25 cellular contexts compared by ENCODE assay signal in genomic region chr11:86164106-86164505, GRCh38.
DNase-seq lines count a peak whose midpoint lies in the region; ATAC-seq, FAIRE-seq and TF ChIP-seq lines count a peak whose summit lies in the region.
"Had no signal": no experiment of that assay in that cellular context is flagged by ENCODE, and none has a peak within 500 bp of the region (broad histone marks: within the 10 kb centered on the region; RNA-seq: fewer than 3 reads in every experiment).

No MANE protein-coding gene starts in this region.

- peaks cover 34% of the 10 kb centered on the region for H3K4me1 Mint-ChIP-seq in MCF 10A (ENCODE audit: insufficient read depth, unreplicated experiment)
- peaks cover 16% of the 10 kb centered on the region for H3K4me1 Mint-ChIP-seq in T-helper 2 cell treated with Interferon-gamma antibody and Interleukin-4, amounts not matched to agents 5 μg/mL and 100 μg/mL, for 36 hours (ENCODE audit: low read depth)

- dilution Hi-C loops in mammary epithelial cell (cut with HindIII; ENCODE audit: low sequenced_read_pairs) = no loop called here

- no peak for TF ChIP-seq POLR2A in HepG2 (IDR thresholded peaks at IDR 0.05; ENCODE audit: insufficient read depth in 1 of 2, low read depth in 2 of 2, low read length in 2 of 2)

- intact Hi-C loops in MCF 10A (cut with micrococcal nuclease) = no loop called here
- intact Hi-C loops in mammary epithelial cell (cut with micrococcal nuclease) = no loop called here
- intact Hi-C loops in HepG2 (cut with micrococcal nuclease; ENCODE audit: unreplicated experiment) = no loop called here

- no peaks in the 10 kb centered on the region for H3K9me3 ChIP-seq in mammary epithelial cell (replicated peaks; ENCODE audit: insufficient read depth, low read length)
- H3K9me3 ChIP-seq in Karpas-422 (ENCODE audit: low read length) = 0 out of 2 replicates have a peak, but pooled peaks cover 2% of the 10 kb centered on the region
- H3K9me3 ChIP-seq in HepG2 (ENCODE audit: low read length) = no peaks in the 10 kb centered on the region
- no peaks in the 10 kb centered on the region for H3K9me3 ChIP-seq in subcutaneous abdominal adipose tissue (ENCODE audit: control insufficient read depth in 5 of 5, low read length in 5 of 5)
- H3K9me3 ChIP-seq: BLaER1 had no signal

- H3K27me3 ChIP-seq in mammary epithelial cell (ENCODE audit: insufficient read depth, low read length) = no peaks in the 10 kb centered on the region
- H3K27me3 ChIP-seq in Karpas-422 (ENCODE audit: low read length) = no peaks in the 10 kb centered on the region
- H3K27me3 ChIP-seq in HepG2 (ENCODE audit: control insufficient read depth in 1 of 2, insufficient read depth in 2 of 2, low read length in 2 of 2) = no peaks in the 10 kb centered on the region
- no peaks in the 10 kb centered on the region for H3K27me3 ChIP-seq in subcutaneous abdominal adipose tissue (ENCODE audit: control insufficient read depth in 5 of 5, insufficient read depth in 4 of 5, low read length in 5 of 5)
- H3K27me3 ChIP-seq: BLaER1 had no signal

- BruUV-seq in MCF 10A (replicated peaks; lab: Mats Ljungman, UMichigan) (no TSS peak), mammary epithelial cell (replicated peaks; lab: Mats Ljungman, UMichigan) (no TSS peak), HepG2 (replicated peaks; lab: Mats Ljungman, UMichigan) (no TSS peak)

- in situ Hi-C loops in mammary epithelial cell (cut with MboI; ENCODE audit: low sequenced_read_pairs in 2 of 2) = no loop called here
- in situ Hi-C loops in HepG2 (cut with HindIII; ENCODE audit: extremely low pct_ligation_motif_present, low pct_unique_long_range_greater_than_20kb) = no loop called here

- H3K4me3 ChIP-seq in mammary epithelial cell (replicated peaks in 1 of 3; ENCODE audit: insufficient read depth in 1 of 3, low read depth in 2 of 3, low read length in 3 of 3) (no peak overlapping the region), Karpas-422 (ENCODE audit: low read length) (no peak overlapping the region), HepG2 (replicated peaks in 1 of 3; ENCODE audit: insufficient read depth in 1 of 3, low read depth in 2 of 3, low read length in 3 of 3) (no peak overlapping the region), subcutaneous abdominal adipose tissue (ENCODE audit: low read depth in 1 of 5, low read length in 5 of 5) (no peak overlapping the region)
- H3K4me3 ChIP-seq: BLaER1, GM23338 had no signal

- no peak overlapping the region for H3K4me2 ChIP-seq in mammary epithelial cell (ENCODE audit: insufficient read depth, low read depth, low read length)
- no peak overlapping the region for H3K4me2 ChIP-seq in Karpas-422 (ENCODE audit: low read depth, low read length, poor library complexity, severe bottlenecking)
- no peak overlapping the region for H3K4me2 ChIP-seq in HepG2 (ENCODE audit: low read depth, low read length)
- H3K4me2 ChIP-seq: BLaER1, GM23338 had no signal

- 95% methylated on average over 2 of the region's 2 CpGs for WGBS in mammary epithelial cell (ENCODE audit: low coverage, missing lambda C conversion rate)
- WGBS in HepG2 (ENCODE audit: low lambda C conversion rate) = 47% methylated on average over 2 of the region's 2 CpGs

- POLR2A ChIA-PET in MCF 10A (lab: Yijun Ruan, JAX) = interaction anchor here (0.7 to 1.3 kb wide), 2 partner anchors 10 to 95 kb away, joined by 4 to 9 read pairs; partner anchors contain the start of gene PICALM
- POLR2A ChIA-PET in HepG2 (lab: Yijun Ruan, JAX) = interaction anchor here (1.2 kb wide), 1 partner anchor 95 kb away, joined by 5 read pairs; the partner anchor contains the start of gene PICALM

- H3K4me1 ChIP-seq in mammary epithelial cell (ENCODE audit: insufficient read depth, low read length) = peaks cover 48% of the 10 kb centered on the region
- H3K4me1 ChIP-seq in Karpas-422 (ENCODE audit: low read length) = peaks cover 49% of the 10 kb centered on the region
- H3K4me1 ChIP-seq in HepG2 (ENCODE audit: insufficient read depth, low read length) = peaks cover 32% of the 10 kb centered on the region
- peaks cover 4 to 47% (median 42%) of the 10 kb centered on the region in 5 donors for H3K4me1 ChIP-seq in subcutaneous abdominal adipose tissue (ENCODE audit: control insufficient read depth in 5 of 5, insufficient read depth in 5 of 5, low read length in 5 of 5)

- H3K27ac Mint-ChIP-seq in MCF 10A (ENCODE audit: low read depth, unreplicated experiment) = peak overlapping the region; percentile 60
- no peak overlapping the region for H3K27ac Mint-ChIP-seq in T-helper 2 cell treated with Interferon-gamma antibody and Interleukin-4, amounts not matched to agents 5 μg/mL and 100 μg/mL, for 36 hours
- H3K27ac Mint-ChIP-seq: B cell; CD4-positive, alpha-beta T cell; GM23338; H9 had no signal

- H2AFZ ChIP-seq in mammary epithelial cell (ENCODE audit: low read depth, low read length) (no peak overlapping the region), Karpas-422 (ENCODE audit: low read length) (peak overlapping the region; percentile 10), HepG2 (ENCODE audit: low read length) (no peak overlapping the region)
- H2AFZ ChIP-seq: GM23338 had no signal

- H3K9me3 Mint-ChIP-seq in MCF 10A (ENCODE audit: unreplicated experiment) = no peaks in the 10 kb centered on the region
- no peaks in the 10 kb centered on the region for H3K9me3 Mint-ChIP-seq in T-helper 2 cell treated with Interferon-gamma antibody and Interleukin-4, amounts not matched to agents 5 μg/mL and 100 μg/mL, for 36 hours
- H3K9me3 Mint-ChIP-seq: CD4-positive, alpha-beta T cell; GM23338; H9 had no signal

- H3K27ac ChIP-seq in mammary epithelial cell (ENCODE audit: insufficient read depth, low read depth, low read length) (no peak overlapping the region), Karpas-422 (ENCODE audit: low read length) (no peak overlapping the region), HepG2 (ENCODE audit: extremely low read length, insufficient read depth, low read length) (no peak overlapping the region), subcutaneous abdominal adipose tissue (ENCODE audit: low read depth, low read length) (peak overlapping the region; percentile 91)
- H3K27ac ChIP-seq: 22Rv1, BLaER1, C4-2B had no signal

- H3K9ac ChIP-seq in mammary epithelial cell (ENCODE audit: insufficient read depth, low read length) (no peak overlapping the region), Karpas-422 (ENCODE audit: low read length) (no peak overlapping the region), HepG2 (ENCODE audit: insufficient read depth, low read depth, low read length) (no peak overlapping the region), subcutaneous abdominal adipose tissue (ENCODE audit: low read length in 5 of 5) (no peak overlapping the region)
- H3K9ac ChIP-seq: BLaER1 had no signal

- no peaks in the 10 kb centered on the region for H3K9me2 ChIP-seq in Karpas-422 (replicated peaks; ENCODE audit: insufficient read depth, low read length)

- DNase-seq in MCF 10A (ENCODE audit: unreplicated experiment) (no peak), mammary epithelial cell (no peak), Karpas-422 (no peak), HepG2 (ENCODE audit: low spot score) (no peak), NOMO-1 (lab: John Stamatoyannopoulos, UW; ENCODE audit: unreplicated experiment in 2 of 2) (no peak)
- DNase-seq in activated naive CD4-positive, alpha-beta T cell (lab: John Stamatoyannopoulos, UW) = no peak
- no peak for DNase-seq in T-helper 2 cell treated with Interferon-gamma antibody and Interleukin-4, amounts not matched to agents 5 μg/mL and 100 μg/mL, for 36 hours (ENCODE audit: low spot score)
- DNase-seq: ACHN; Calu3; CD4-positive, alpha-beta T cell; COR-L47; DMS53; DMS79 treated with DMSO at 0.1 percent for 48 hours; GF-D8; H9 had no signal

- TF ChIP-seq EP300 in HepG2 (IDR thresholded peaks at IDR 0.05; ENCODE audit: low read depth in 2 of 2, low read length in 2 of 2) = no peak
- no peak for TF ChIP-seq EP300 in HepG2 (CRISPR knock-in tag; IDR thresholded peaks at IDR 0.05; ENCODE audit: borderline replicate concordance)

- H3K79me2 ChIP-seq in mammary epithelial cell (ENCODE audit: insufficient read depth, low read length) (no peaks in the 10 kb centered on the region), Karpas-422 (ENCODE audit: low read length) (no peaks in the 10 kb centered on the region), HepG2 (ENCODE audit: insufficient read depth, low read length) (no peaks in the 10 kb centered on the region)

- H4K20me1 ChIP-seq in mammary epithelial cell (ENCODE audit: insufficient read depth, low read length) = no peaks in the 10 kb centered on the region
- H4K20me1 ChIP-seq in Karpas-422 (ENCODE audit: insufficient read depth, low read depth, low read length) = no peaks in the 10 kb centered on the region
- H4K20me1 ChIP-seq in HepG2 (ENCODE audit: insufficient read depth, low read length) = no peaks in the 10 kb centered on the region
- H4K20me1 ChIP-seq: BLaER1 had no signal

- H3K36me3 ChIP-seq in mammary epithelial cell (ENCODE audit: insufficient read depth, low read length) (no peaks in the 10 kb centered on the region), Karpas-422 (ENCODE audit: insufficient read depth, low read length) (peaks cover 4% of the 10 kb centered on the region; the same call in 1 of the 2 replicates), HepG2 (replicated peaks in 1 of 2; ENCODE audit: control insufficient read depth in 1 of 2, insufficient read depth in 2 of 2, low read length in 2 of 2) (no peaks in the 10 kb centered on the region), subcutaneous abdominal adipose tissue (ENCODE audit: control insufficient read depth in 5 of 5, insufficient read depth in 5 of 5, low read length in 5 of 5) (no peaks in the 10 kb centered on the region)
- H3K36me3 ChIP-seq: BLaER1 had no signal

- no peak for ATAC-seq in HepG2
- ATAC-seq: GM23338, HCT116 had no signal

- no peak for FAIRE-seq in HepG2 (lab: Jason Lieb, UNC)
- FAIRE-seq: A204.1, GM12891, GM18507 had no signal

- H3K4me3 Mint-ChIP-seq in MCF 10A (ENCODE audit: unreplicated experiment) = no peak overlapping the region
- no peak overlapping the region for H3K4me3 Mint-ChIP-seq in T-helper 2 cell treated with Interferon-gamma antibody and Interleukin-4, amounts not matched to agents 5 μg/mL and 100 μg/mL, for 36 hours
- H3K4me3 Mint-ChIP-seq: B cell; CD4-positive, alpha-beta T cell; GM23338; H9 had no signal

- CTCF ChIA-PET in MCF 10A (lab: Yijun Ruan, JAX) (interaction anchor here (0.6 to 1.2 kb wide), 5 partner anchors 10 to 1362 kb away, joined by 3 to 4 read pairs (median 3); no protein-coding TSS in a partner anchor), mammary epithelial cell (lab: Charles Lee; ENCODE audit: low non-redundant PET) (no interaction called here), HepG2 (lab: Yijun Ruan, JAX; ENCODE audit: low intra/inter-chr PET ratio, low total read pairs) (no interaction called here)

- H3K36me3 Mint-ChIP-seq in MCF 10A (ENCODE audit: insufficient read depth, unreplicated experiment) = no peaks in the 10 kb centered on the region
- H3K36me3 Mint-ChIP-seq in T-helper 2 cell treated with Interferon-gamma antibody and Interleukin-4, amounts not matched to agents 5 μg/mL and 100 μg/mL, for 36 hours (ENCODE audit: low read depth) = no peaks in the 10 kb centered on the region

- TF ChIP-seq CTCF in MCF 10A (IDR thresholded peaks at IDR 0.05; ENCODE audit: unreplicated experiment) (no peak), mammary epithelial cell (conservative IDR thresholded peaks at IDR 0.05 in 1 of 2, IDR thresholded peaks at IDR 0.05 in 1 of 2; ENCODE audit: extremely low read depth in 1 of 2, insufficient read depth in 1 of 2, low read depth in 1 of 2, low read length in 2 of 2) (no peak), HepG2 (CRISPR knock-in tag; IDR thresholded peaks at IDR 0.05) (no peak)

- TF ChIP-seq RAD21 in HepG2 (CRISPR knock-in tag; IDR thresholded peaks at IDR 0.05) = no peak

- no peaks in the 10 kb centered on the region for H3K27me3 Mint-ChIP-seq in MCF 10A (ENCODE audit: insufficient read depth, unreplicated experiment)
- H3K27me3 Mint-ChIP-seq in T-helper 2 cell treated with Interferon-gamma antibody and Interleukin-4, amounts not matched to agents 5 μg/mL and 100 μg/mL, for 36 hours (ENCODE audit: low read depth) = no peaks in the 10 kb centered on the region
- H3K27me3 Mint-ChIP-seq: B cell; CD4-positive, alpha-beta T cell had no signal
